22 cellular contexts compared by ENCODE assay signal in the genomic region with DNA sequence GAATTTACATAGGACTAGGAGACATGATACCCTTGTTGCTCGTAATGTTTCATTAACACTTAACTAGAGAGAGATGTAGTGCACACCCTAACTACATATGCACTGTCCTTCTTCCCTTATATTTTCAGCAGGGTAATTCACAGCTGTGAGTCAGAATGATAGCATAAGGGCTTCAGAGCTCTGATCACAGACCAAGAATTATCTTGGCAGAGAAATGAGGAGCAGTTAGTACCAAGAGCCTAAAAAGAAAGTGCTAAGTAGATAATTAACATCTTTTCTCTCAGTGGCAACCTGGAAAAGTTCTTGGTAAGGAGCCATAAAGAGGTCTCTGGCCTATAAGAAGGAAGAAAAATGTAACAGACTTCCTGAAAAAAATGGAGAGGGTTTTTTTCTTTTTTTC. TPM values are rescaled to one million over a fixed set of nuclear protein-coding genes. Genes with fewer than 3 reads are reported as not detected.
DNase-seq lines count a peak whose midpoint lies in the region; ATAC-seq, FAIRE-seq and TF ChIP-seq lines count a peak whose summit lies in the region.
"Had no signal": no experiment of that assay in that cellular context is flagged by ENCODE, and none has a peak within 500 bp of the region (broad histone marks: within the 10 kb centered on the region; RNA-seq: fewer than 3 reads in every experiment).

No MANE protein-coding gene starts in this region.

- no peak for TF ChIP-seq EP300 in H1 (IDR thresholded peaks at IDR 0.05; ENCODE audit: borderline replicate concordance in 1 of 2, low read depth in 2 of 2, low read length in 2 of 2)

- H3K4me3 ChIP-seq in H1 (ENCODE audit: extremely low read depth in 1 of 4, insufficient read depth in 2 of 4, low read depth in 3 of 4, low read length in 4 of 4): no peak overlapping the region
- H3K4me3 ChIP-seq: BLaER1 treated with 17β-estradiol and CSF1 and Interleukin-3, amounts not matched to agents 10 nM and 100 nM; PC-9; SK-N-MC; thoracic aorta had no signal

- H4K5ac ChIP-seq in H1 (ENCODE audit: insufficient read length, low read depth, low read length): no peak overlapping the region

- H3K36me3 ChIP-seq in H1 (ENCODE audit: control insufficient read depth in 2 of 4, insufficient read depth in 4 of 4, low read length in 3 of 4): no peaks in the 10 kb centered on the region
- H3K36me3 ChIP-seq: BLaER1 treated with 17β-estradiol and CSF1 and Interleukin-3, amounts not matched to agents 10 nM and 100 nM; thoracic aorta had no signal

- DNase-seq in GM03348 (ENCODE audit: low spot score) (peak; percentile 9), NCI-H2227 (lab: John Stamatoyannopoulos, UW; ENCODE audit: unreplicated experiment) (peak; percentile 62), H1 (ENCODE audit: low read depth in 1 of 2, low spot score in 2 of 2) (no peak), myocyte (ENCODE audit: low read depth) (peak; percentile 8), KBM-7 (no peak)
- DNase-seq: activated CD4-positive, alpha-beta T cell treated with anti-CD3 and anti-CD28 coated beads for 36 hours; activated CD8-positive, alpha-beta memory T cell treated with anti-CD3 and anti-CD28 coated beads, Interleukin-2, amount 10 ng/mL, durations not matched to agents 7 days and 5 days; activated effector memory CD4-positive, alpha-beta T cell treated with Interleukin-2 at 50 U/mL for 16 hours; cortex of kidney; naive thymus-derived CD4-positive, alpha-beta T cell; NCI-H1436; PC-9; small intestine; T1000 had no signal

- TF ChIP-seq CTCF in H1 (IDR thresholded peaks at IDR 0.05; ENCODE audit: control extremely low read depth in 1 of 3, insufficient read depth in 1 of 3, low read depth in 1 of 3, low read length in 3 of 3): no peak

- ATAC-seq in HG02870 (IDR thresholded peaks at IDR 0.05; ENCODE audit: unreplicated experiment): no peak
- no peak for ATAC-seq in HG03135 (IDR thresholded peaks at IDR 0.05; ENCODE audit: unreplicated experiment)
- ATAC-seq: activated CD4-positive, alpha-beta T cell treated with anti-CD3 and anti-CD28 coated beads for 36 hours; activated CD8-positive, alpha-beta memory T cell treated with anti-CD3 and anti-CD28 coated beads, Interleukin-2, amount 10 ng/mL, durations not matched to agents 7 days and 5 days; naive thymus-derived CD4-positive, alpha-beta T cell had no signal

- H3K79me1 ChIP-seq in H1 (ENCODE audit: low read depth, low read length): no peaks in the 10 kb centered on the region

- no peak overlapping the region for H3K27ac ChIP-seq in H1 (ENCODE audit: low read depth, low read length)
- H3K27ac ChIP-seq: BLaER1 treated with 17β-estradiol and CSF1 and Interleukin-3, amounts not matched to agents 10 nM and 100 nM; PC-9; SK-N-MC; thoracic aorta had no signal

- H3K79me2 ChIP-seq in H1 (ENCODE audit: control insufficient read depth in 1 of 2, insufficient read depth in 2 of 2, low read length in 2 of 2): no peaks in the 10 kb centered on the region

- H3K18ac ChIP-seq in H1 (ENCODE audit: extremely low read depth, low read length): no peak overlapping the region

- no peak overlapping the region for H4K91ac ChIP-seq in H1 (replicated peaks; ENCODE audit: insufficient read length, low read length)

- no peak overlapping the region for H3K14ac ChIP-seq in H1 (ENCODE audit: insufficient read length)

- no peak overlapping the region for H2BK5ac ChIP-seq in H1 (ENCODE audit: low read depth, low read length)

- H3K4me1 ChIP-seq in H1 (replicated peaks in 1 of 4; ENCODE audit: control insufficient read depth in 3 of 4, insufficient read depth in 4 of 4, low read length in 3 of 4): 0 out of 7 replicates have a peak, but pooled peaks cover 0 to 4% (median 1%) of the 10 kb centered on the region in 4 experiments
- H3K4me1 ChIP-seq: BLaER1 treated with 17β-estradiol and CSF1 and Interleukin-3, amounts not matched to agents 10 nM and 100 nM had no signal

- in situ Hi-C loops in KBM-7 (cut with MboI; ENCODE audit: low pct_unique_long_range_greater_than_20kb, low sequenced_read_pairs): no loop called here

- H2AFZ ChIP-seq in H1 (ENCODE audit: low read length): 0 out of 2 replicates have a peak overlapping the region, but pooled peaks have one; percentile 9

- TF ChIP-seq POLR2A in H1 (IDR thresholded peaks at IDR 0.05; ENCODE audit: control extremely low read depth in 1 of 2, low read depth in 2 of 2, low read length in 2 of 2): no peak

- no peak for TF ChIP-seq RAD21 in H1 (IDR thresholded peaks at IDR 0.05 in 1 of 2, conservative IDR thresholded peaks at IDR 0.05 in 1 of 2; ENCODE audit: low read depth in 2 of 2, low read length in 2 of 2)

- no peak overlapping the region for H2BK12ac ChIP-seq in H1 (ENCODE audit: low read depth, low read length)

- no peak for FAIRE-seq in H1 (lab: Jason Lieb, UNC)
- FAIRE-seq: endothelial cell of umbilical vein, GM19239, small intestine had no signal

- no peak overlapping the region for H3K4me2 ChIP-seq in H1 (ENCODE audit: insufficient read depth in 1 of 2, low read depth in 2 of 2, low read length in 2 of 2)
- H3K4me2 ChIP-seq: BLaER1 treated with 17β-estradiol and CSF1 and Interleukin-3, amounts not matched to agents 10 nM and 100 nM; PC-9 had no signal

- POLR2A ChIA-PET in H1 (lab: Charles Lee; ENCODE audit: partially characterized antibody): no interaction called here

- H2AK5ac ChIP-seq in H1 (ENCODE audit: low read depth, low read length): no peak overlapping the region

- no peak overlapping the region for H4K8ac ChIP-seq in H1 (ENCODE audit: extremely low read depth, insufficient read depth, low read length)

- WGBS in H1 (ENCODE audit: extremely low coverage in 1 of 2, insufficient coverage in 1 of 2, insufficient read length in 1 of 2, insufficient replicate concordance in 2 of 2, low coverage in 1 of 2, low lambda C conversion rate in 2 of 2, missing lambda C conversion rate in 1 of 2), 2 experiments: 93% methylated on average over 1 of the region's 1 CpG; no CpG with 5 or more reads in 1 of the 2 experiments

- H3K9ac ChIP-seq in H1 (replicated peaks in 1 of 4; ENCODE audit: extremely low read depth in 1 of 4, low read depth in 3 of 4, low read length in 3 of 4): no peak overlapping the region
- H3K9ac ChIP-seq: BLaER1 treated with 17β-estradiol and CSF1 and Interleukin-3, amounts not matched to agents 10 nM and 100 nM had no signal

- H3K23ac ChIP-seq in H1 (ENCODE audit: insufficient read length): no peak overlapping the region

- H4K20me1 ChIP-seq in H1 (replicated peaks in 1 of 2; ENCODE audit: control insufficient read depth in 1 of 2, insufficient read depth in 2 of 2, low read length in 2 of 2): no peaks in the 10 kb centered on the region
- H4K20me1 ChIP-seq: BLaER1 treated with 17β-estradiol and CSF1 and Interleukin-3, amounts not matched to agents 10 nM and 100 nM had no signal

- no peak overlapping the region for H2BK120ac ChIP-seq in H1 (replicated peaks; ENCODE audit: low read depth, low read length)

- H3K4ac ChIP-seq in H1 (replicated peaks; ENCODE audit: insufficient read length, low read depth, low read length): no peak overlapping the region

- CTCF ChIA-PET in H1 (lab: Charles Lee; ENCODE audit: partially characterized antibody): interaction anchor here (0.7 kb wide), 1 partner anchor 596 kb away, joined by 3 read pairs; no protein-coding TSS in a partner anchor

- no peak overlapping the region for H3K56ac ChIP-seq in H1 (replicated peaks; ENCODE audit: insufficient read length, low read depth, low read length)

- no peak overlapping the region for H2BK15ac ChIP-seq in H1 (ENCODE audit: low read length)

- H2BK20ac ChIP-seq in H1 (ENCODE audit: low read length): no peak overlapping the region

- no peaks in the 10 kb centered on the region; a peak in 1 of 4 replicates for H3K9me3 ChIP-seq in H1 (ENCODE audit: insufficient read depth in 2 of 2, low read depth in 1 of 2, low read length in 1 of 2)
- H3K9me3 ChIP-seq: BLaER1 treated with 17β-estradiol and CSF1 and Interleukin-3, amounts not matched to agents 10 nM and 100 nM; thoracic aorta had no signal

- no peaks in the 10 kb centered on the region for H3K27me3 ChIP-seq in H1 (replicated peaks in 1 of 4; ENCODE audit: control insufficient read depth in 3 of 4, extremely low read depth in 1 of 4, insufficient read depth in 3 of 4, low read length in 3 of 4)
- H3K27me3 ChIP-seq: BLaER1 treated with 17β-estradiol and CSF1 and Interleukin-3, amounts not matched to agents 10 nM and 100 nM had no signal

- H3K23me2 ChIP-seq in H1 (ENCODE audit: low read depth, low read length): no peaks in the 10 kb centered on the region

TF ChIP-seq in H1, 55 proteins besides CTCF, POLR2A, EP300 and RAD21:
- no peak for TF ChIP-seq MAFK (IDR thresholded peaks at IDR 0.05; ENCODE audit: low read depth, low read length)
- no peak for TF ChIP-seq SIRT6 (IDR thresholded peaks at IDR 0.05; ENCODE audit: low read length)
- no peak for TF ChIP-seq BACH1 (IDR thresholded peaks at IDR 0.05; ENCODE audit: low read length)
- no peak for TF ChIP-seq SIN3A (conservative IDR thresholded peaks at IDR 0.05 in 1 of 2, IDR thresholded peaks at IDR 0.05 in 1 of 2; ENCODE audit: low read depth in 1 of 2, low read length in 2 of 2)
- TF ChIP-seq TCF12 (IDR thresholded peaks at IDR 0.05; ENCODE audit: low read depth, low read length): no peak
- no peak for TF ChIP-seq MAX (IDR thresholded peaks at IDR 0.05)
- no peak for TF ChIP-seq NANOG (IDR thresholded peaks at IDR 0.05; ENCODE audit: insufficient read depth, low read depth, low read length, poor library complexity, severe bottlenecking)

RNA-seq across cellular contexts. Expression of gene GRIK2, which starts 35.8 kb away (rescaled TPM):
- 1.3 and 2.2 TPM in 2 replicates for total RNA-seq in H1 (2021; fragmentation: NEBNext Ultra II Directional; extraction: Animal tissue kit (Norgen Biotek cat#: 25700))
- 1.0 and 1.8 TPM in 2 replicates for polyA plus RNA-seq in H1 (2011; rRNA removed)
- 0.90 TPM for polyA plus RNA-seq in H1 (2011; cell fraction: cytosol; rRNA removed)
- 3.0 TPM for polyA plus RNA-seq in H1 (2011; cell fraction: nucleus; rRNA removed)
- polyA plus RNA-seq in H1 (2012, experiment 1 of 2): 1.1 to 1.9 TPM (median 1.5 TPM) in 4 replicates
- 0.09 TPM for polyA plus RNA-seq in H1 (2012, experiment 2 of 2)
- 6.1 TPM for polyA plus RNA-seq in H1 (2013, experiment 1 of 2)
- polyA plus RNA-seq in H1 (2013, experiment 2 of 2): 5.4 TPM
- polyA minus RNA-seq in H1 (2011; rRNA and poly(A)+ RNA removed): 13.8 and 17.8 TPM in 2 replicates
- 3.2 TPM for polyA minus RNA-seq in H1 (2011; cell fraction: cytosol; rRNA and poly(A)+ RNA removed)
- 27.4 TPM for polyA minus RNA-seq in H1 (2011; cell fraction: nucleus; rRNA and poly(A)+ RNA removed)
- 9.2 and 14.3 TPM in 2 replicates for total RNA-seq in myocyte
- polyA plus RNA-seq in myocyte (2012): 7.8 TPM
- total RNA-seq: activated CD4-positive, alpha-beta T cell treated with anti-CD3 and anti-CD28 coated beads for 36 hours; activated CD8-positive, alpha-beta memory T cell treated with anti-CD3 and anti-CD28 coated beads, Interleukin-2, amount 10 ng/mL, durations not matched to agents 7 days and 5 days; endothelial cell of umbilical vein; lung microvascular endothelial cell had no signal
- polyA plus RNA-seq: endothelial cell of umbilical vein; naive thymus-derived CD4-positive, alpha-beta T cell had no signal

Comparison
In these comparisons a context has a peak if more than half of its experiments do, and no peak if none do; other contexts are left out.
1. DNase-seq: peak in GM03348 (single experiment), NCI-H2227 (single experiment) and myocyte (single experiment); none in H1 (0 of 2) and KBM-7 (single experiment).